Comparison of ENCODE assay signal across 19 cellular contexts in genomic region chr17:4490637-4491061, GRCh38. TPM values are rescaled to one million over a fixed set of nuclear protein-coding genes. Genes with fewer than 3 reads are reported as not detected.
"Had no signal": no experiment of that assay in that cellular context is flagged by ENCODE, and none has a peak within 500 bp of the region (broad histone marks: within the 10 kb centered on the region; RNA-seq: fewer than 3 reads in every experiment).

No MANE protein-coding gene starts in this region.

- H3K27me3 ChIP-seq: sigmoid colon, testis, uterus had no signal

- H3K4me3 ChIP-seq: sigmoid colon, testis, uterus had no signal

- DNase-seq: activated B cell treated with CpG ODN at 0.5 μM for 24 hours; activated CD4-positive, alpha-beta T cell treated with anti-CD3 and anti-CD28 coated beads, Interleukin-2, amount 10 ng/mL, durations not matched to agents 24 days and 14 days; activated CD8-positive, alpha-beta memory T cell treated with anti-CD3 and anti-CD28 coated beads for 24 hours; activated naive CD4-positive, alpha-beta T cell treated with anti-CD3 and anti-CD28 coated beads for 36 hours; central memory CD4-positive, alpha-beta T cell; effector memory CD4-positive, alpha-beta T cell; immature natural killer cell; left cardiac atrium; sigmoid colon; stimulated activated CD4-positive, alpha-beta T cell treated with anti-CD3 and anti-CD28 coated beads, Interleukin-12 subunit alpha, Interleukin-12 subunit beta, amount 100 ng/mL, for 4 hours; stimulated activated CD4-positive, alpha-beta T cell treated with anti-CD3 and anti-CD28 coated beads, Interleukin-4, amount 100 ng/mL, for 1 hour; stimulated activated CD8-positive, alpha-beta memory T cell treated with anti-CD3 and anti-CD28 coated beads, Interleukin-4, amount 100 ng/mL, for 48 hours; stimulated activated naive CD8-positive, alpha-beta T cell treated with anti-CD3 and anti-CD28 coated beads, Interleukin-15, amount 100 ng/mL, for 72 hours; T-helper 1 cell; testis; uterus had no signal

- H3K27ac ChIP-seq: sigmoid colon, testis, uterus had no signal

- ATAC-seq: left cardiac atrium; stimulated activated naive CD8-positive, alpha-beta T cell treated with anti-CD3 and anti-CD28 coated beads, Interleukin-15, amount 100 ng/mL, for 72 hours had no signal

- H3K4me1 ChIP-seq: sigmoid colon, testis, uterus had no signal

- H3K36me3 ChIP-seq: sigmoid colon, uterus had no signal

- H3K9me3 ChIP-seq: sigmoid colon, testis, uterus had no signal

RNA-seq across cellular contexts. Expression of gene SPNS3, which starts 56.9 kb away (rescaled TPM):
- total RNA-seq: mesenteric fat pad, osteoblast, sigmoid colon had no signal
- polyA plus RNA-seq: neural cell had no signal
